21 cellular contexts compared by ENCODE assay signal in the genomic region with DNA sequence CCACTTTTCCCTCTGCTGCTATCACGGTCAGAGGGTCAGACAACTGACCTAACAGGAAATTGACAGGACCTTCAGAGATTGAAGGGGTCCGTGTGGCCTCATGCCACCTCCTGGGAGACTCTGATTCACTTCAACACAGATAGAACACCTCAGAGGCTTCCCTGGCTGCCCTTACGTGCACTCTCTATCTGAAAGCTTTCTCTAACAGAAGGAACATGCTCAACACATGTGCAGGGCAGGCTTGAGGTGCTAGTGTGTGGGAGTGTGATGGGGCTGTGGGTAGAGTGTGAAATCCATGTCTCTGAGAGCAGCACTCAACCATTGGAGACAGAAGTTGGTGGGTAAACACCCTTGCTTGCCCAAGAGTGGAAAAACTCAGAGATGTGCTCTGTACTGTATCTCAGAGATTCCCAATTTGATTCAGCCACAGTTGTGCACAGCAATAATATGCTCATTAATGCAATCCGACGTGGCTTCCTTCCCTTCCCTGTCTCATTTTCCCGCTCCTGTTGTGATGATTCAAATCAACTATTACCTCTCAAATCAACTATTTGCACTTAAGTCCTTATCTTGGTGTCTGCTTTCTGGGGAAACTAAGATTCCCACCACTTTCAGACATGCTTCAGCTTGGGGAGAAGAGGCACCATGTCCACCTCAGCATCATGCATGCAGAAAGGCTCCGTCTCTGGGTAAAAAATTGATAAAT.
DNase-seq lines count a peak whose midpoint lies in the region; ATAC-seq, FAIRE-seq and TF ChIP-seq lines count a peak whose summit lies in the region.
"Had no signal": no experiment of that assay in that cellular context is flagged by ENCODE, and none has a peak within 500 bp of the region (broad histone marks: within the 10 kb centered on the region; RNA-seq: fewer than 3 reads in every experiment).

No MANE protein-coding gene starts in this region.

- H3K36me3 Mint-ChIP-seq in stimulated activated memory B cell treated with anti-CD40 and anti-IgM and Interleukin-4, amounts not matched to agents 10 μg/mL and 1 μg/mL and 100 μg/mL, for 72 hours: no peaks in the 10 kb centered on the region
- no peaks in the 10 kb centered on the region for H3K36me3 Mint-ChIP-seq in neural progenitor cell

- no peaks in the 10 kb centered on the region for H3K4me1 Mint-ChIP-seq in stimulated activated memory B cell treated with anti-CD40 and anti-IgM and Interleukin-4, amounts not matched to agents 10 μg/mL and 1 μg/mL and 100 μg/mL, for 72 hours
- H3K4me1 Mint-ChIP-seq in neural progenitor cell: peaks cover 10% of the 10 kb centered on the region

- no peak overlapping the region for H3K27ac Mint-ChIP-seq in stimulated activated memory B cell treated with anti-CD40 and anti-IgM and Interleukin-4, amounts not matched to agents 10 μg/mL and 1 μg/mL and 100 μg/mL, for 72 hours
- H3K27ac Mint-ChIP-seq in neural progenitor cell: no peak overlapping the region

- TF ChIP-seq EP300 in GM12878 (IDR thresholded peaks at IDR 0.05; ENCODE audit: borderline replicate concordance in 1 of 2, control insufficient read depth in 1 of 2, low read depth in 2 of 2, low read length in 2 of 2): no peak

- H3K79me2 ChIP-seq in GM12878 (ENCODE audit: control insufficient read depth, insufficient read depth, low read length) (no peaks in the 10 kb centered on the region), neural progenitor cell (ENCODE audit: low read depth) (no peaks in the 10 kb centered on the region)

- no peak for FAIRE-seq in GM12878 (lab: Jason Lieb, UNC)
- FAIRE-seq: HTR-8/SVneo had no signal

- BruUV-seq in GM12878 (replicated peaks; lab: Mats Ljungman, UMichigan): no TSS peak

- H3K9me3 Mint-ChIP-seq in stimulated activated memory B cell treated with anti-CD40 and anti-IgM and Interleukin-4, amounts not matched to agents 10 μg/mL and 1 μg/mL and 100 μg/mL, for 72 hours: no peaks in the 10 kb centered on the region
- H3K9me3 Mint-ChIP-seq in neural progenitor cell: peaks cover 9% of the 10 kb centered on the region

- DNase-seq in cardiac muscle cell (ENCODE audit: low read depth in 1 of 2, low spot score in 1 of 2) (peak in 1 of 2 donors; percentile 21), heart right ventricle (no peak), NCI-H226 (peak; percentile 3), GM12878 (ENCODE audit: low read depth, low spot score) (no peak), neural progenitor cell (ENCODE audit: low spot score) (no peak)
- DNase-seq in activated CD4-positive, alpha-beta T cell treated with anti-CD3 and anti-CD28 coated beads, Interleukin-2, amount 50 U/mL, for 4 hours: no peak
- DNase-seq: ACHN, Calu3, KBM-7, NCI-H1105 treated with DMSO at 0.1 percent for 48 hours, NCI-H146, NCI-H1930, NCI-H2107, NCI-H446 treated with DMSO at 0.1 percent for 48 hours, NCI-H526, SHP77 treated with DMSO at 0.1 percent for 48 hours had no signal

- TF ChIP-seq POLR2A in GM12878 (IDR thresholded peaks at IDR 0.05; ENCODE audit: low read depth, low read length): no peak

- H3K4me3 Mint-ChIP-seq in stimulated activated memory B cell treated with anti-CD40 and anti-IgM and Interleukin-4, amounts not matched to agents 10 μg/mL and 1 μg/mL and 100 μg/mL, for 72 hours: no peak overlapping the region
- H3K4me3 Mint-ChIP-seq in neural progenitor cell: no peak overlapping the region

- no peaks in the 10 kb centered on the region for H3K36me3 ChIP-seq in cardiac muscle cell
- H3K36me3 ChIP-seq in heart right ventricle: no peaks in the 10 kb centered on the region
- no peaks in the 10 kb centered on the region for H3K36me3 ChIP-seq in GM12878 (ENCODE audit: control insufficient read depth in 2 of 2, insufficient read depth in 2 of 2, low read length in 1 of 2)
- H3K36me3 ChIP-seq in neural progenitor cell: no peaks in the 10 kb centered on the region

- 51 to 76% methylated on average over 7 of the region's 7 CpGs for WGBS in heart right ventricle, 2 donors
- WGBS in GM12878 (ENCODE audit: insufficient coverage, insufficient replicate concordance, low lambda C conversion rate, missing lambda C conversion rate): 36% methylated on average over 7 of the region's 7 CpGs

- POLR2A ChIA-PET in GM12878 (lab: Charles Lee): no interaction called here

- H3K9me3 ChIP-seq in cardiac muscle cell (ENCODE audit: low read depth) (no peaks in the 10 kb centered on the region), heart right ventricle (no peaks in the 10 kb centered on the region), GM12878 (replicated peaks; ENCODE audit: control insufficient read depth, insufficient read depth, low read length) (no peaks in the 10 kb centered on the region), neural progenitor cell (ENCODE audit: low read depth) (no peaks in the 10 kb centered on the region)

- RAD21 ChIA-PET in GM12878 (lab: Charles Lee; ENCODE audit: unreplicated experiment): no interaction called here

- H2AFZ ChIP-seq in GM12878 (ENCODE audit: control insufficient read depth, low read depth, low read length) (no peak overlapping the region), neural progenitor cell (replicated peaks) (no peak overlapping the region)

- CTCF ChIA-PET in GM12878 (lab: Yijun Ruan, JAX): no interaction called here

- no peaks in the 10 kb centered on the region for H4K20me1 ChIP-seq in GM12878 (ENCODE audit: control insufficient read depth, insufficient read depth)
- H4K20me1 ChIP-seq in neural progenitor cell (ENCODE audit: low read depth): no peaks in the 10 kb centered on the region

- H3K9ac ChIP-seq in GM12878 (ENCODE audit: control insufficient read depth, insufficient read depth, low read length) (no peak overlapping the region), neural progenitor cell (no peak overlapping the region)

- TF ChIP-seq CTCF in cardiac muscle cell (IDR thresholded peaks at IDR 0.05; ENCODE audit: low read depth, low read length) (no peak), heart right ventricle (IDR thresholded peaks at IDR 0.05) (no peak), GM12878 (IDR thresholded peaks at IDR 0.05 in 2 of 3, conservative IDR thresholded peaks at IDR 0.05 in 1 of 3; ENCODE audit: control insufficient read depth in 2 of 3, extremely low read depth in 1 of 3, insufficient read depth in 1 of 3, low read depth in 3 of 3, low read length in 3 of 3) (no peak), neural progenitor cell (IDR thresholded peaks at IDR 0.05) (no peak)

- ATAC-seq in heart right ventricle (no peak), GM12878 (peak; percentile 43), GM18517 (IDR thresholded peaks at IDR 0.05; ENCODE audit: unreplicated experiment) (no peak)
- peak; percentile 20 for ATAC-seq in stimulated activated memory B cell treated with anti-CD40 and anti-IgM and Interleukin-4, amounts not matched to agents 10 μg/mL and 1 μg/mL and 100 μg/mL, for 72 hours
- ATAC-seq: Panc1 had no signal

- no peaks in the 10 kb centered on the region for H3F3A ChIP-seq in neural progenitor cell (ENCODE audit: low read depth)

- peak overlapping the region; percentile 25 for H3K27ac ChIP-seq in cardiac muscle cell
- no peak overlapping the region for H3K27ac ChIP-seq in heart right ventricle
- no peak overlapping the region for H3K27ac ChIP-seq in GM12878 (ENCODE audit: control insufficient read depth, insufficient read depth)
- H3K27ac ChIP-seq in neural progenitor cell: no peak overlapping the region
- H3K27ac ChIP-seq: 22Rv1 had no signal

- H3K4me2 ChIP-seq in GM12878 (ENCODE audit: control insufficient read depth, insufficient read depth): no peak overlapping the region
- no peak overlapping the region for H3K4me2 ChIP-seq in neural progenitor cell

- H3K4me1 ChIP-seq in cardiac muscle cell (ENCODE audit: low read depth) (peaks cover 11% of the 10 kb centered on the region), heart right ventricle (no peaks in the 10 kb centered on the region), GM12878 (ENCODE audit: control insufficient read depth, insufficient read depth, low read length) (no peaks in the 10 kb centered on the region), neural progenitor cell (peaks cover 6% of the 10 kb centered on the region)

- SMC1A ChIA-PET in GM12878 (lab: Charles Lee; ENCODE audit: uncharacterized antibody, unreplicated experiment): no interaction called here

- intact Hi-C loops in heart right ventricle (cut with DNase I) (no loop called here), GM12878 (cut with micrococcal nuclease; ENCODE audit: unreplicated experiment) (no loop called here)

- no peaks in the 10 kb centered on the region for H3K27me3 Mint-ChIP-seq in stimulated activated memory B cell treated with anti-CD40 and anti-IgM and Interleukin-4, amounts not matched to agents 10 μg/mL and 1 μg/mL and 100 μg/mL, for 72 hours
- H3K27me3 Mint-ChIP-seq in neural progenitor cell (ENCODE audit: insufficient read depth, low read depth): peaks cover 6% of the 10 kb centered on the region

- in situ Hi-C loops in GM12878 (cut with MboI): no loop called here

- TF ChIP-seq RAD21 in GM12878 (IDR thresholded peaks at IDR 0.05; ENCODE audit: insufficient read depth, low read depth, low read length): no peak

- no peak overlapping the region for H3K4me3 ChIP-seq in cardiac muscle cell
- no peak overlapping the region for H3K4me3 ChIP-seq in heart right ventricle
- no peak overlapping the region for H3K4me3 ChIP-seq in GM12878
- no peak overlapping the region for H3K4me3 ChIP-seq in neural progenitor cell

- no peaks in the 10 kb centered on the region for H3K27me3 ChIP-seq in cardiac muscle cell
- H3K27me3 ChIP-seq in heart right ventricle: peaks cover 0 to 4% (median 0%) of the 10 kb centered on the region in 7 donors
- H3K27me3 ChIP-seq in GM12878 (replicated peaks in 1 of 2; ENCODE audit: control insufficient read depth in 2 of 2, insufficient read depth in 2 of 2, low read length in 1 of 2): no peaks in the 10 kb centered on the region
- H3K27me3 ChIP-seq in neural progenitor cell: no peaks in the 10 kb centered on the region

TF ChIP-seq in GM12878, 131 proteins besides CTCF, POLR2A, EP300 and RAD21 (continues in another document):
- TF ChIP-seq SPI1 (IDR thresholded peaks at IDR 0.05; ENCODE audit: borderline replicate concordance, insufficient read depth, low read depth, low read length) (no peak), SMAD5 (IDR thresholded peaks at IDR 0.05; ENCODE audit: low read depth) (no peak)

Comparison
In these comparisons a context has a peak if more than half of its experiments do, and no peak if none do; other contexts are left out.
1. ATAC-seq: peak in GM12878 (single experiment) and stimulated activated memory B cell treated with anti-CD40 and anti-IgM and Interleukin-4, amounts not matched to agents 10 μg/mL and 1 μg/mL and 100 μg/mL, for 72 hours (single experiment); none in heart right ventricle (0 of 8) and GM18517 (single experiment).